ENCODE assay signal across 8 cellular contexts in the genomic region with DNA sequence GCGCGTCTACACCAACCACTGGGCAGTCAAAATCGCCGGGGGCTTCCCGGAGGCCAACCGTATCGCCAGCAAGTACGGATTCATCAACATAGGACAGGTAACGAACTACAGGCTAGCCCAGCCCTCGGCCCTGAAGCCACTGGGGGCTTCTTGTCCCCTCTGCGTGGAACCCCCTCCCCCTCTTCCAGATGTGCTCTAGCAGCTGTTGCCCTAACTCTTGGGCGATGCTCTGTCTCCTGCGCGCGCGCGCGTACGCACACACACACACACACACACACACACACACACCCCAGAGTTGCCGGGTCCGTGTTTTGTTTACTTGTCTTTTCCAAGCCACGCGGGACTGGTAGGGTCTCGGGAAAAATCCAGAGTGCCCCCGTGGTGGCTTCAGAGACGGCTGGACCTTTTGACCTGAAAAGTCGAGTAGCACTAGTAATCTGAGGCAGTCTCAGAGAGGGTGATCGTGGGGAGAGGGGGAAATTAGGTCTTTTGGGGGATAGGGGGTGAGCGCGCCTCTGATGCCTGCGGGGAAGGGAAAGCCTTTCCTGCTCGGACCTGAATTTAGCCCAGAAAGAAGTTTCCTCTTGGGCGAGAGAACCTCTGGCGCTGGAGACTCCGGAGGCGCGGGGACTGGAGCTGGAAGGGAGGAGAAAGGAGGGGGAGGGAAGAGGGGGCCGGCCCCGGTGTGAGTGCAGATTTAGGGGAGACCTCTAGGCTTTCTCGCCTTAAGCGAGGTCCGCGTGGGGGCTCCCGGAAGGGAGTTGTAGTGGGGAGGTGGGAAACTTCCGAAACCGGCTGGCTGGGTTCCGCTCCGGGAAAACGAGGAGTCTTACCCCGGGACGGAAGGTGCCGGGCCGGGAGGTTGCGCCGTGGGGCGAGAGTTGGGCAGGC. TPM values are rescaled to one million over a fixed set of nuclear protein-coding genes. Genes with fewer than 3 reads are reported as not detected.
DNase-seq lines count a peak whose midpoint lies in the region; ATAC-seq, FAIRE-seq and TF ChIP-seq lines count a peak whose summit lies in the region.

No MANE protein-coding gene starts in this region.

- TF ChIP-seq CTCF in foreskin keratinocyte (conservative IDR thresholded peaks at IDR 0.05) (no peak), neural cell (IDR thresholded peaks at IDR 0.05; ENCODE audit: poor library complexity, severe bottlenecking) (no peak)

- no peaks in the 10 kb centered on the region for H3K9me3 ChIP-seq in BLaER1
- H3K9me3 ChIP-seq in HUES6 (ENCODE audit: control insufficient read depth, insufficient read depth, low read depth, low read length), result no peaks in the 10 kb centered on the region
- no peaks in the 10 kb centered on the region for H3K9me3 ChIP-seq in neural cell (ENCODE audit: low read length)

- no peak for FAIRE-seq in urothelium cell line (lab: Jason Lieb, UNC)

- H3K4me1 ChIP-seq in BLaER1 (peaks cover 26% of the 10 kb centered on the region), HUES6 (ENCODE audit: control insufficient read depth, insufficient read depth, low read length) (peaks cover 20% of the 10 kb centered on the region), foreskin keratinocyte (peaks cover 4% of the 10 kb centered on the region)

- H3K27me3 ChIP-seq in BLaER1 (peaks cover 43% of the 10 kb centered on the region), HUES6 (ENCODE audit: control insufficient read depth, insufficient read depth, low read length) (peaks cover 46% of the 10 kb centered on the region), foreskin keratinocyte (peaks cover 12% of the 10 kb centered on the region), neural cell (ENCODE audit: insufficient read depth, low read depth, low read length) (peaks cover 35% of the 10 kb centered on the region)

- H3K4me2 ChIP-seq in BLaER1 (peak overlapping the region; percentile 99), neural cell (ENCODE audit: low read length) (peak overlapping the region; percentile 64)

- H3K36me3 ChIP-seq in BLaER1 (no peaks in the 10 kb centered on the region), HUES6 (ENCODE audit: control insufficient read depth, insufficient read depth, low read length) (no peaks in the 10 kb centered on the region), neural cell (ENCODE audit: insufficient read depth, low read length) (no peaks in the 10 kb centered on the region)

- H3K9ac ChIP-seq in BLaER1 (peak overlapping the region; percentile 72; the same call in 1 of the 2 replicates), HUES6 (ENCODE audit: low read length) (peak overlapping the region; percentile 78), neural cell (ENCODE audit: low read length) (peak overlapping the region; percentile 65)

- H4K20me1 ChIP-seq in BLaER1, result peaks cover 25% of the 10 kb centered on the region
- no peaks in the 10 kb centered on the region for H4K20me1 ChIP-seq in neural cell (ENCODE audit: insufficient read depth)

- no peak overlapping the region for H2AFZ ChIP-seq in neural cell (ENCODE audit: low read depth, low read length)

- H3K9me2 ChIP-seq in neural cell (ENCODE audit: insufficient read depth, low read length), result no peaks in the 10 kb centered on the region

- H3F3A ChIP-seq in neural cell (ENCODE audit: insufficient read depth, low read length, poor library complexity, severe bottlenecking), result no peaks in the 10 kb centered on the region

- peak overlapping the region; percentile 53 for H3K27ac Mint-ChIP-seq in activated T-helper 1 cell treated with anti-CD3 and anti-CD28 coated beads, Interleukin-12 subunit alpha, Interleukin-12 subunit beta, Interleukin-2, Interleukin-4 antibody, amounts not matched to agents 30 ng/mL and 10 ng/mL and 1 ng/mL, durations not matched to agents 14 hours and 24 hours and 36 hours

- H3K4me3 Mint-ChIP-seq in activated T-helper 1 cell treated with anti-CD3 and anti-CD28 coated beads, Interleukin-12 subunit alpha, Interleukin-12 subunit beta, Interleukin-2, Interleukin-4 antibody, amounts not matched to agents 30 ng/mL and 10 ng/mL and 1 ng/mL, durations not matched to agents 14 hours and 24 hours and 36 hours, result peak overlapping the region; percentile 91

- H3K36me3 Mint-ChIP-seq in activated T-helper 1 cell treated with anti-CD3 and anti-CD28 coated beads, Interleukin-12 subunit alpha, Interleukin-12 subunit beta, Interleukin-2, Interleukin-4 antibody, amounts not matched to agents 30 ng/mL and 10 ng/mL and 1 ng/mL, durations not matched to agents 14 hours and 24 hours and 36 hours (ENCODE audit: low read depth), result peaks cover 5% of the 10 kb centered on the region

- H3K27me3 Mint-ChIP-seq in activated T-helper 1 cell treated with anti-CD3 and anti-CD28 coated beads, Interleukin-12 subunit alpha, Interleukin-12 subunit beta, Interleukin-2, Interleukin-4 antibody, amounts not matched to agents 30 ng/mL and 10 ng/mL and 1 ng/mL, durations not matched to agents 14 hours and 24 hours and 36 hours (ENCODE audit: insufficient read depth), result peaks cover 37% of the 10 kb centered on the region

- H3K27ac ChIP-seq in BLaER1 (no peak overlapping the region), HUES6 (ENCODE audit: low read depth, low read length) (no peak overlapping the region), foreskin keratinocyte (no peak overlapping the region), neural cell (ENCODE audit: low read length) (no peak overlapping the region)

- H3K9me3 Mint-ChIP-seq in activated T-helper 1 cell treated with anti-CD3 and anti-CD28 coated beads, Interleukin-12 subunit alpha, Interleukin-12 subunit beta, Interleukin-2, Interleukin-4 antibody, amounts not matched to agents 30 ng/mL and 10 ng/mL and 1 ng/mL, durations not matched to agents 14 hours and 24 hours and 36 hours, result no peaks in the 10 kb centered on the region

- peak; percentile 18 for DNase-seq in activated T-helper 1 cell treated with anti-CD3 and anti-CD28 coated beads, Interleukin-12 subunit alpha, Interleukin-12 subunit beta, Interleukin-2, Interleukin-4 antibody, amounts not matched to agents 30 ng/mL and 10 ng/mL and 1 ng/mL, durations not matched to agents 14 hours and 24 hours and 36 hours (ENCODE audit: low spot score)
- DNase-seq in foreskin keratinocyte, result peak; percentile 27 to 51
- peak; percentile 19 for DNase-seq in urothelium cell line (ENCODE audit: low spot score)
- DNase-seq in NCI-H2171 treated with DMSO at 0.1 percent for 48 hours (lab: John Stamatoyannopoulos, UW), result no peak

- peaks cover 35% of the 10 kb centered on the region for H3K4me1 Mint-ChIP-seq in activated T-helper 1 cell treated with anti-CD3 and anti-CD28 coated beads, Interleukin-12 subunit alpha, Interleukin-12 subunit beta, Interleukin-2, Interleukin-4 antibody, amounts not matched to agents 30 ng/mL and 10 ng/mL and 1 ng/mL, durations not matched to agents 14 hours and 24 hours and 36 hours (ENCODE audit: low read depth)

- intact Hi-C loops in activated T-helper 1 cell treated with anti-CD3 and anti-CD28 coated beads, Interleukin-12 subunit alpha, Interleukin-12 subunit beta, Interleukin-2, Interleukin-4 antibody, amounts not matched to agents 30 ng/mL and 10 ng/mL and 1 ng/mL, durations not matched to agents 14 hours and 24 hours and 36 hours (cut with micrococcal nuclease), result loop anchor here (2.0 to 5.0 kb wide), 5 partner anchors 133 to 803 kb away; a partner anchor contains a TSS

- no peak for TF ChIP-seq RAD21 in neural cell (conservative IDR thresholded peaks at IDR 0.05)

- no peak for TF ChIP-seq EP300 in neural cell (conservative IDR thresholded peaks at IDR 0.05; ENCODE audit: poor library complexity, severe bottlenecking)

- ATAC-seq in foreskin keratinocyte (peak; percentile 2), HG03457 (IDR thresholded peaks at IDR 0.05; ENCODE audit: unreplicated experiment) (no peak)

- peaks cover 12% of the 10 kb centered on the region for H3K79me2 ChIP-seq in neural cell (replicated peaks; ENCODE audit: insufficient read depth, low read length)

- peak overlapping the region; percentile 84 for H3K4me3 ChIP-seq in BLaER1
- H3K4me3 ChIP-seq in HUES6 (ENCODE audit: low read depth, low read length), result peak overlapping the region; percentile 86
- peak overlapping the region; percentile 92 for H3K4me3 ChIP-seq in neural cell (ENCODE audit: low read length)

TF ChIP-seq in neural cell, 6 proteins besides CTCF, POLR2A, EP300 and RAD21 (continues in another document):
- TF ChIP-seq POLR2AphosphoS5 (IDR thresholded peaks at IDR 0.05) (no peak), SMC3 (conservative IDR thresholded peaks at IDR 0.05; ENCODE audit: poor library complexity) (no peak), TAF1 (IDR thresholded peaks at IDR 0.05; ENCODE audit: low read depth) (no peak), EZH2 (IDR thresholded peaks at IDR 0.05; ENCODE audit: borderline replicate concordance, insufficient read depth, low read length, poor library complexity, severe bottlenecking) (no peak)
- TF ChIP-seq, protein P1, sequence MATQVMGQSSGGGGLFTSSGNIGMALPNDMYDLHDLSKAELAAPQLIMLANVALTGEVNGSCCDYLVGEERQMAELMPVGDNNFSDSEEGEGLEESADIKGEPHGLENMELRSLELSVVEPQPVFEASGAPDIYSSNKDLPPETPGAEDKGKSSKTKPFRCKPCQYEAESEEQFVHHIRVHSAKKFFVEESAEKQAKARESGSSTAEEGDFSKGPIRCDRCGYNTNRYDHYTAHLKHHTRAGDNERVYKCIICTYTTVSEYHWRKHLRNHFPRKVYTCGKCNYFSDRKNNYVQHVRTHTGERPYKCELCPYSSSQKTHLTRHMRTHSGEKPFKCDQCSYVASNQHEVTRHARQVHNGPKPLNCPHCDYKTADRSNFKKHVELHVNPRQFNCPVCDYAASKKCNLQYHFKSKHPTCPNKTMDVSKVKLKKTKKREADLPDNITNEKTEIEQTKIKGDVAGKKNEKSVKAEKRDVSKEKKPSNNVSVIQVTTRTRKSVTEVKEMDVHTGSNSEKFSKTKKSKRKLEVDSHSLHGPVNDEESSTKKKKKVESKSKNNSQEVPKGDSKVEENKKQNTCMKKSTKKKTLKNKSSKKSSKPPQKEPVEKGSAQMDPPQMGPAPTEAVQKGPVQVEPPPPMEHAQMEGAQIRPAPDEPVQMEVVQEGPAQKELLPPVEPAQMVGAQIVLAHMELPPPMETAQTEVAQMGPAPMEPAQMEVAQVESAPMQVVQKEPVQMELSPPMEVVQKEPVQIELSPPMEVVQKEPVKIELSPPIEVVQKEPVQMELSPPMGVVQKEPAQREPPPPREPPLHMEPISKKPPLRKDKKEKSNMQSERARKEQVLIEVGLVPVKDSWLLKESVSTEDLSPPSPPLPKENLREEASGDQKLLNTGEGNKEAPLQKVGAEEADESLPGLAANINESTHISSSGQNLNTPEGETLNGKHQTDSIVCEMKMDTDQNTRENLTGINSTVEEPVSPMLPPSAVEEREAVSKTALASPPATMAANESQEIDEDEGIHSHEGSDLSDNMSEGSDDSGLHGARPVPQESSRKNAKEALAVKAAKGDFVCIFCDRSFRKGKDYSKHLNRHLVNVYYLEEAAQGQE (IDR thresholded peaks at IDR 0.05; ENCODE audit: borderline replicate concordance), result no peak

RNA-seq across cellular contexts. Expression of a gene that starts 1.0 kb away (rescaled TPM):
- 3.3 and 3.7 TPM in 2 replicates for total RNA-seq in activated T-helper 1 cell treated with anti-CD3 and anti-CD28 coated beads, Interleukin-12 subunit alpha, Interleukin-12 subunit beta, Interleukin-2, Interleukin-4 antibody, amounts not matched to agents 30 ng/mL and 10 ng/mL and 1 ng/mL, durations not matched to agents 14 hours and 24 hours and 36 hours
- 1.2 and 1.9 TPM in 2 replicates for total RNA-seq in foreskin keratinocyte
- polyA plus RNA-seq in foreskin keratinocyte (0.29 and 0.48 TPM in 2 replicates), neural cell (1.7 and 2.5 TPM in 2 replicates)
- polyA minus RNA-seq in neural cell, result 5.4 and 6.5 TPM in 2 replicates
